In genomic region chr1:85357817-85358216, GRCh38 we compare ENCODE assay signal across 21 cellular contexts.
"Had no signal": no experiment of that assay in that cellular context is flagged by ENCODE, and none has a peak within 500 bp of the region (broad histone marks: within the 10 kb centered on the region; RNA-seq: fewer than 3 reads in every experiment).

No MANE protein-coding gene starts in this region.

- FAIRE-seq: pancreas had no signal

- H3K27ac ChIP-seq: colonic mucosa, foreskin keratinocyte, hepatocyte, pancreas, spleen, testis, transverse colon had no signal

- H3K4me3 Mint-ChIP-seq: naive B cell; nephron; stimulated activated naive B cell treated with anti-CD40 and anti-IgM and Interleukin-4, amounts not matched to agents 10 μg/mL and 1 μg/mL and 100 μg/mL, for 72 hours; stimulated activated naive CD8-positive, alpha-beta T cell treated with anti-CD3 and anti-CD28 coated beads, Interleukin-15, amount 100 ng/mL, for 72 hours had no signal

- H3K9me3 ChIP-seq: colonic mucosa, pancreas, spleen, testis, transverse colon had no signal

- DNase-seq: colonic mucosa; dermis blood vessel endothelial cell; foreskin keratinocyte; head of caudate nucleus; kidney glomerular epithelial cell; mesendoderm; naive B cell; occipital lobe; pancreas; spleen; stimulated activated CD4-positive, alpha-beta T cell treated with anti-CD3 and anti-CD28 coated beads, Interleukin-15, amount 100 ng/mL, for 24 hours; stimulated activated CD4-positive, alpha-beta T cell treated with anti-CD3 and anti-CD28 coated beads, Interleukin-1b, Interleukin-23, amount 100 ng/mL, for 48 hours; stimulated activated CD4-positive, alpha-beta T cell treated with anti-CD3 and anti-CD28 coated beads, Interleukin-4, amount 100 ng/mL, for 4 hours; stimulated activated naive B cell treated with anti-CD40 and anti-IgM and Interleukin-4, amounts not matched to agents 10 μg/mL and 1 μg/mL and 100 μg/mL, for 72 hours; stimulated activated naive CD8-positive, alpha-beta T cell treated with anti-CD3 and anti-CD28 coated beads, Interleukin-15, amount 100 ng/mL, for 72 hours; testis; transverse colon had no signal

- H3K4me1 ChIP-seq: colonic mucosa, foreskin keratinocyte, spleen had no signal

- H2AFZ ChIP-seq: hepatocyte had no signal

- ATAC-seq: foreskin keratinocyte; pancreas; sciatic nerve; stimulated activated naive B cell treated with anti-CD40 and anti-IgM and Interleukin-4, amounts not matched to agents 10 μg/mL and 1 μg/mL and 100 μg/mL, for 72 hours; stimulated activated naive CD8-positive, alpha-beta T cell treated with anti-CD3 and anti-CD28 coated beads, Interleukin-15, amount 100 ng/mL, for 72 hours had no signal

- H3K4me1 Mint-ChIP-seq: naive B cell; stimulated activated naive B cell treated with anti-CD40 and anti-IgM and Interleukin-4, amounts not matched to agents 10 μg/mL and 1 μg/mL and 100 μg/mL, for 72 hours; stimulated activated naive CD8-positive, alpha-beta T cell treated with anti-CD3 and anti-CD28 coated beads, Interleukin-15, amount 100 ng/mL, for 72 hours had no signal

- H3K27me3 ChIP-seq: colonic mucosa, foreskin keratinocyte, hepatocyte, pancreas, spleen, testis, transverse colon had no signal

- H3K9me3 Mint-ChIP-seq: naive B cell; nephron; stimulated activated naive B cell treated with anti-CD40 and anti-IgM and Interleukin-4, amounts not matched to agents 10 μg/mL and 1 μg/mL and 100 μg/mL, for 72 hours; stimulated activated naive CD8-positive, alpha-beta T cell treated with anti-CD3 and anti-CD28 coated beads, Interleukin-15, amount 100 ng/mL, for 72 hours had no signal

- H3K4me3 ChIP-seq: colonic mucosa, hepatocyte, pancreas, spleen, testis, transverse colon had no signal

- H3K4me2 ChIP-seq: hepatocyte had no signal

- H3K27me3 Mint-ChIP-seq: naive B cell; progenitor cell of endocrine pancreas; stimulated activated naive B cell treated with anti-CD40 and anti-IgM and Interleukin-4, amounts not matched to agents 10 μg/mL and 1 μg/mL and 100 μg/mL, for 72 hours; stimulated activated naive CD8-positive, alpha-beta T cell treated with anti-CD3 and anti-CD28 coated beads, Interleukin-15, amount 100 ng/mL, for 72 hours had no signal

- H3K27ac Mint-ChIP-seq: naive B cell; nephron; progenitor cell of endocrine pancreas; stimulated activated naive B cell treated with anti-CD40 and anti-IgM and Interleukin-4, amounts not matched to agents 10 μg/mL and 1 μg/mL and 100 μg/mL, for 72 hours; stimulated activated naive CD8-positive, alpha-beta T cell treated with anti-CD3 and anti-CD28 coated beads, Interleukin-15, amount 100 ng/mL, for 72 hours had no signal

- H3K36me3 ChIP-seq: colonic mucosa, pancreas, spleen, transverse colon had no signal
